ENCODE assay signal across 8 cellular contexts in genomic region chrX:120561634-120562568, GRCh38. TPM values are rescaled to one million over a fixed set of nuclear protein-coding genes. Genes with fewer than 3 reads are reported as not detected.
DNase-seq lines count a peak whose midpoint lies in the region; ATAC-seq, FAIRE-seq and TF ChIP-seq lines count a peak whose summit lies in the region.

No MANE protein-coding gene starts in this region.

- no peak for DNase-seq in GM19239 (ENCODE audit: insufficient read length, low spot score)
- peak in 1 of 2 experiments; percentile 1 for DNase-seq in SJCRH30
- DNase-seq in fibroblast of villous mesenchyme (ENCODE audit: low read depth): no peak
- no peak for DNase-seq in skeletal muscle cell (ENCODE audit: low read depth)
- DNase-seq in H4 (ENCODE audit: low spot score): no peak
- no peak for DNase-seq in NCI-H526 treated with DMSO at 0.1 percent for 48 hours (lab: John Stamatoyannopoulos, UW)

- TF ChIP-seq CTCF in fibroblast of villous mesenchyme (IDR thresholded peaks at IDR 0.05; ENCODE audit: insufficient read depth, low read depth, low read length): no peak

- H3K4me3 ChIP-seq in SJCRH30 (peak overlapping the region; percentile 85), fibroblast of villous mesenchyme (ENCODE audit: low read depth, low read length) (peak overlapping the region; percentile 79), skeletal muscle cell (ENCODE audit: low read depth, low read length) (peak overlapping the region; percentile 54)

- no peaks in the 10 kb centered on the region for H3K27me3 ChIP-seq in SJCRH30

- H3K27ac ChIP-seq in SJCRH30: peak overlapping the region; percentile 99

- no peaks in the 10 kb centered on the region; the same call in 1 of the 2 replicates for H3K4me1 ChIP-seq in SJCRH30

- H3K36me3 ChIP-seq in SJCRH30: peaks cover 4% of the 10 kb centered on the region; the same call in 1 of the 2 replicates

- ATAC-seq in GM21515 (IDR thresholded peaks at IDR 0.05; ENCODE audit: unreplicated experiment): no peak
- no peak for ATAC-seq in HG03135 (IDR thresholded peaks at IDR 0.05; ENCODE audit: unreplicated experiment)

- no peaks in the 10 kb centered on the region for H3K9me3 ChIP-seq in SJCRH30 (replicated peaks)

- peak; percentile 40 for FAIRE-seq in GM19239 (lab: Jason Lieb, UNC)

RNA-seq across cellular contexts. Expression of gene CUL4B, which starts 1.1 kb away (rescaled TPM):
- 53.9 and 57.9 TPM in 2 replicates for total RNA-seq in SJCRH30 (2014; rRNA removed; shearing (Covaris generic))
- total RNA-seq in fibroblast of villous mesenchyme: 75.4 and 212 TPM in 2 replicates
- 18.4 and 28.6 TPM in 2 replicates for total RNA-seq in H4 (2014; rRNA removed; shearing (Covaris generic))

RNA-seq across cellular contexts. Expression of gene MCTS1, which starts 42.0 kb away (rescaled TPM):
- total RNA-seq in SJCRH30 (2014; rRNA removed; shearing (Covaris generic)): 78.7 and 84.8 TPM in 2 replicates
- total RNA-seq in fibroblast of villous mesenchyme: 37.4 and 47.1 TPM in 2 replicates
- 182 and 194 TPM in 2 replicates for total RNA-seq in H4 (2014; rRNA removed; shearing (Covaris generic))
